Comparison of ENCODE assay signal across 16 cellular contexts in the genomic region with DNA sequence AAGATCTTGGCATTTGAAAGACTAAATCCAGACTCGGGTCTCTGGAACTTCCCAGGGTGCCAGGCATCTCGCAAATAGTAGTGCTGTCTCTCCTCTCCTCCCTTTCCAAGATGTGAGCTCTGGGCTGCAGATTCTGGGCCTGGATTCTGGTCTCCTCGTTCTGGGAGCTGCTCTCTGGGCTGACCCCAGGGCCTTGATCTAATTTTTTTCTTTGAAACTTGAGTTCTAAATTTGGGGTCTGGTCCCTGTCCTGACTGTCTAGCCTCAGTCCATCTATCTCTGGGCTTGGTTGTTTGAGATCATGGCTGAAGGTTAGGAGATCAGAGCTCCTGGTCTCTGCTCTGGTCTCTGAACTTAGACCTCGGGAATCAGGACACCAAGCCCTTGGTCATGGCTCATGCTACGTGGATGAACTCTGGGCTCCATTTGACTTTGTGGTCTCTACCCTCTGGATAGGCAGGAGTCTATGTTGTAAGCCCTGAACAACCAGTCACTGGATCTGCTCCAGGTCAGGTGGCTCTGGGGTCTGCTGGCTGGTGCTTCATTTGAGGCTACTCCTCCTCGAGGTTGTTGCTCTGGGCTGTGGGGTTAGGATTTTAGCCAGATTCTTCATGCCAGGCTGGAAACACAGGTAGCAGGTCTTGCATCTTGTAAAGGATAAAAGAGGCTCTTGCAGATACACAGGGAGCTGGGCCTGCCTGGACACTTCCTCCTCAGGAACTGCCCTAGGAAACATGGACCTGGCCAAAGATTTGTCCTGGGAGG. TPM values are rescaled to one million over a fixed set of nuclear protein-coding genes. Genes with fewer than 3 reads are reported as not detected.
A peak's percentile ranks its signal among the peaks of the same experiment; 100 is the strongest.
DNase-seq lines count a peak whose midpoint lies in the region; ATAC-seq and TF ChIP-seq lines count a peak whose summit lies in the region.
"Had no signal": no experiment of that assay in that cellular context is flagged by ENCODE, and none has a peak within 500 bp of the region (broad histone marks: within the 10 kb centered on the region; RNA-seq: fewer than 3 reads in every experiment).

No MANE protein-coding gene starts in this region.

- no peaks in the 10 kb centered on the region for H4K20me1 ChIP-seq in BLaER1

- H3K27ac ChIP-seq in BLaER1 = 0 out of 2 replicates have a peak overlapping the region, but pooled peaks have one; percentile 14
- H3K27ac ChIP-seq: Peyer's patch, thyroid gland had no signal

- H3K36me3 ChIP-seq in BLaER1 = no peaks in the 10 kb centered on the region
- H3K36me3 ChIP-seq: Peyer's patch, thyroid gland had no signal

- H3K27ac Mint-ChIP-seq in activated naive CD4-positive, alpha-beta T cell treated with anti-CD3 and anti-CD28 coated beads for 36 hours = no peak overlapping the region

- H3K4me3 Mint-ChIP-seq in activated naive CD4-positive, alpha-beta T cell treated with anti-CD3 and anti-CD28 coated beads for 36 hours = no peak overlapping the region
- H3K4me3 Mint-ChIP-seq: naive B cell had no signal

- H3K36me3 Mint-ChIP-seq in activated naive CD4-positive, alpha-beta T cell treated with anti-CD3 and anti-CD28 coated beads for 36 hours (ENCODE audit: low read depth) = no peaks in the 10 kb centered on the region
- H3K36me3 Mint-ChIP-seq: naive B cell had no signal

- 0 out of 2 replicates have a peak, but pooled peaks cover 5% of the 10 kb centered on the region for H3K4me1 ChIP-seq in BLaER1
- H3K4me1 ChIP-seq: Peyer's patch, thyroid gland had no signal

- TF ChIP-seq CTCF in LNCAP (IDR thresholded peaks at IDR 0.05) = peak; percentile 11; the same call in 1 of the 2 replicates

- H3K4me1 Mint-ChIP-seq in activated naive CD4-positive, alpha-beta T cell treated with anti-CD3 and anti-CD28 coated beads for 36 hours (ENCODE audit: low read depth) = no peaks in the 10 kb centered on the region
- H3K4me1 Mint-ChIP-seq: naive B cell had no signal

- H3K27me3 ChIP-seq in BLaER1 = no peaks in the 10 kb centered on the region
- H3K27me3 ChIP-seq: Peyer's patch, thyroid gland had no signal

- no peaks in the 10 kb centered on the region for H3K27me3 Mint-ChIP-seq in activated naive CD4-positive, alpha-beta T cell treated with anti-CD3 and anti-CD28 coated beads for 36 hours (ENCODE audit: low read depth)

- DNase-seq in activated naive CD4-positive, alpha-beta T cell treated with anti-CD3 and anti-CD28 coated beads for 36 hours = no peak
- DNase-seq in hepatic stellate cell (ENCODE audit: low spot score) (no peak), DMS 273 treated with DMSO at 0.1 percent for 48 hours (lab: John Stamatoyannopoulos, UW) (no peak)
- no peak for DNase-seq in NK-92 treated with Interleukin-12 subunit alpha and Interleukin-12 subunit beta, amount 100 ng/mL, for 24 hours (lab: John Stamatoyannopoulos, UW)
- DNase-seq: activated CD4-positive, alpha-beta T cell treated with anti-CD3 and anti-CD28 coated beads for 4 hours had no signal

- ATAC-seq in GM19351 (IDR thresholded peaks at IDR 0.05; ENCODE audit: unreplicated experiment) (peak; percentile 4), HG02623 (IDR thresholded peaks at IDR 0.05; ENCODE audit: unreplicated experiment) (peak; percentile 11)

- H3K9me3 ChIP-seq in BLaER1 = no peaks in the 10 kb centered on the region
- H3K9me3 ChIP-seq: Peyer's patch, thyroid gland had no signal

- intact Hi-C loops in activated naive CD4-positive, alpha-beta T cell treated with anti-CD3 and anti-CD28 coated beads for 36 hours (cut with micrococcal nuclease) = loop anchor here (1.0 kb wide), 2 partner anchors 39 to 136 kb away; no protein-coding TSS in a partner anchor

- no peak overlapping the region for H3K9ac ChIP-seq in BLaER1

- peaks cover 1% of the 10 kb centered on the region for H3K9me3 Mint-ChIP-seq in activated naive CD4-positive, alpha-beta T cell treated with anti-CD3 and anti-CD28 coated beads for 36 hours
- H3K9me3 Mint-ChIP-seq: naive B cell had no signal

- no peak overlapping the region for H3K4me2 ChIP-seq in BLaER1

- H3K4me3 ChIP-seq in BLaER1 = no peak overlapping the region
- H3K4me3 ChIP-seq: Peyer's patch, thyroid gland had no signal

- CTCF ChIA-PET in activated naive CD4-positive, alpha-beta T cell treated with anti-CD3 and anti-CD28 coated beads for 36 hours (lab: Charles Lee) = interaction anchor here (0.6 to 2.0 kb wide), 3 partner anchors 43 to 254 kb away, joined by 3 to 8 read pairs (median 5); no protein-coding TSS in a partner anchor

RNA-seq across cellular contexts. Expression of a gene that starts 8.0 kb away (rescaled TPM):
- not detected for total RNA-seq in activated naive CD4-positive, alpha-beta T cell treated with anti-CD3 and anti-CD28 coated beads for 36 hours
- total RNA-seq: astrocyte; dermis microvascular lymphatic vessel endothelial cell; Peyer's patch; pulmonary artery endothelial cell; T-helper 2 cell treated with Interferon-gamma antibody and Interleukin-4, amounts not matched to agents 100 ng/mL and 5 ng/mL, for 36 hours; thyroid gland had no signal
